ENCODE assay signal across 21 cellular contexts in genomic region chr13:80297094-80297493, GRCh38. TPM values are rescaled to one million over a fixed set of nuclear protein-coding genes. Genes with fewer than 3 reads are reported as not detected.
DNase-seq lines count a peak whose midpoint lies in the region; ATAC-seq and TF ChIP-seq lines count a peak whose summit lies in the region.
"Had no signal": no experiment of that assay in that cellular context is flagged by ENCODE, and none has a peak within 500 bp of the region (broad histone marks: within the 10 kb centered on the region; RNA-seq: fewer than 3 reads in every experiment).

No MANE protein-coding gene starts in this region.

- TF ChIP-seq CTCF in endodermal cell (conservative IDR thresholded peaks at IDR 0.05) (no peak), sigmoid colon (IDR thresholded peaks at IDR 0.05) (no peak)

- intact Hi-C loops in activated CD4-positive, alpha-beta T cell treated with anti-CD3 and anti-CD28 coated beads, Interleukin-2, amount 10 ng/mL, durations not matched to agents 24 days and 14 days (cut with micrococcal nuclease): no loop called here
- intact Hi-C loops in sigmoid colon (cut with DNase I): no loop called here

- H3K9me3 Mint-ChIP-seq in activated CD4-positive, alpha-beta T cell treated with anti-CD3 and anti-CD28 coated beads, Interleukin-2, amount 10 ng/mL, durations not matched to agents 24 days and 14 days: no peaks in the 10 kb centered on the region
- H3K9me3 Mint-ChIP-seq in endodermal cell: no peaks in the 10 kb centered on the region
- H3K9me3 Mint-ChIP-seq: naive B cell had no signal

- peak; percentile 46 for ATAC-seq in left lobe of liver
- no peak for ATAC-seq in GM19324 (IDR thresholded peaks at IDR 0.05; ENCODE audit: low FRiP score, unreplicated experiment)
- ATAC-seq in HG02678 (IDR thresholded peaks at IDR 0.05; ENCODE audit: unreplicated experiment): no peak
- ATAC-seq: gastroesophageal sphincter, HCT116, T-cell had no signal

- no peak overlapping the region for H3K9ac ChIP-seq in endodermal cell (ENCODE audit: extremely low read depth, low read length, poor library complexity, severe bottlenecking)
- H3K9ac ChIP-seq: KMS-11 had no signal

- no peaks in the 10 kb centered on the region for H3K4me1 Mint-ChIP-seq in activated CD4-positive, alpha-beta T cell treated with anti-CD3 and anti-CD28 coated beads, Interleukin-2, amount 10 ng/mL, durations not matched to agents 24 days and 14 days
- H3K4me1 Mint-ChIP-seq in endodermal cell: peaks cover 17% of the 10 kb centered on the region
- H3K4me1 Mint-ChIP-seq: T-cell had no signal

- peak; percentile 16 for DNase-seq in activated CD4-positive, alpha-beta T cell treated with anti-CD3 and anti-CD28 coated beads, Interleukin-2, amount 10 ng/mL, durations not matched to agents 24 days and 14 days
- no peak for DNase-seq in activated CD4-positive, alpha-beta T cell treated with anti-CD3 and anti-CD28 coated beads for 1 hour
- DNase-seq in endodermal cell (peak; percentile 57), left lobe of liver (ENCODE audit: low spot score) (no peak), sigmoid colon (no peak), DMS79 treated with DMSO at 0.1 percent for 48 hours (lab: John Stamatoyannopoulos, UW) (no peak)
- DNase-seq: activated CD4-positive, alpha-beta T cell treated with anti-CD3 and anti-CD28 coated beads, Interleukin-2, amount 50 U/mL, for 48 hours; naive B cell; NCI-H1105; NCI-H2081 treated with DMSO at 0.1 percent for 48 hours; NCI-H510A treated with DMSO at 0.1 percent for 48 hours; posterior cingulate gyrus; stimulated activated CD4-positive, alpha-beta T cell treated with anti-CD3 and anti-CD28 coated beads, Interleukin-2, amount 100 ng/mL, for 48 hours; T-cell had no signal

- H3K36me3 Mint-ChIP-seq in activated CD4-positive, alpha-beta T cell treated with anti-CD3 and anti-CD28 coated beads, Interleukin-2, amount 10 ng/mL, durations not matched to agents 24 days and 14 days (ENCODE audit: low read depth): no peaks in the 10 kb centered on the region
- H3K36me3 Mint-ChIP-seq in endodermal cell (ENCODE audit: low read depth): peaks cover 6% of the 10 kb centered on the region
- H3K36me3 Mint-ChIP-seq: naive B cell, T-cell had no signal

- peak overlapping the region; percentile 64 for H3K27ac ChIP-seq in endodermal cell (ENCODE audit: low read depth, low read length)
- no peak overlapping the region for H3K27ac ChIP-seq in sigmoid colon
- H3K27ac ChIP-seq: cardiac muscle cell, gastroesophageal sphincter, KMS-11 had no signal

- H3K4me3 ChIP-seq in endodermal cell (ENCODE audit: low read length) (no peak overlapping the region), sigmoid colon (no peak overlapping the region)
- H3K4me3 ChIP-seq: cardiac muscle cell, gastroesophageal sphincter had no signal

- H3K9me3 ChIP-seq in endodermal cell (ENCODE audit: control insufficient read depth, low read length): no peaks in the 10 kb centered on the region
- no peaks in the 10 kb centered on the region for H3K9me3 ChIP-seq in sigmoid colon
- H3K9me3 ChIP-seq: gastroesophageal sphincter had no signal

- TF ChIP-seq EP300 in sigmoid colon (IDR thresholded peaks at IDR 0.05): no peak

- H3K4me1 ChIP-seq in endodermal cell (ENCODE audit: control insufficient read depth, insufficient read depth, low read length) (peaks cover 9% of the 10 kb centered on the region), sigmoid colon (no peaks in the 10 kb centered on the region)
- H3K4me1 ChIP-seq: gastroesophageal sphincter had no signal

- H3K27me3 ChIP-seq in endodermal cell (ENCODE audit: control insufficient read depth, insufficient read depth, low read length, poor library complexity, severe bottlenecking) (peaks cover 8% of the 10 kb centered on the region), sigmoid colon (no peaks in the 10 kb centered on the region)
- H3K27me3 ChIP-seq: cardiac muscle cell, gastroesophageal sphincter had no signal

- H3K27me3 Mint-ChIP-seq in activated CD4-positive, alpha-beta T cell treated with anti-CD3 and anti-CD28 coated beads, Interleukin-2, amount 10 ng/mL, durations not matched to agents 24 days and 14 days: no peaks in the 10 kb centered on the region
- H3K27me3 Mint-ChIP-seq in endodermal cell (ENCODE audit: insufficient read depth): no peaks in the 10 kb centered on the region
- H3K27me3 Mint-ChIP-seq: B cell, naive B cell, T-cell had no signal

- H3K4me3 Mint-ChIP-seq in activated CD4-positive, alpha-beta T cell treated with anti-CD3 and anti-CD28 coated beads, Interleukin-2, amount 10 ng/mL, durations not matched to agents 24 days and 14 days: no peak overlapping the region
- H3K4me3 Mint-ChIP-seq in endodermal cell: no peak overlapping the region
- H3K4me3 Mint-ChIP-seq: B cell, naive B cell, T-cell had no signal

- no peak for TF ChIP-seq POLR2A in sigmoid colon (IDR thresholded peaks at IDR 0.05)

- H3K27ac Mint-ChIP-seq in activated CD4-positive, alpha-beta T cell treated with anti-CD3 and anti-CD28 coated beads, Interleukin-2, amount 10 ng/mL, durations not matched to agents 24 days and 14 days: no peak overlapping the region
- peak overlapping the region; percentile 71 for H3K27ac Mint-ChIP-seq in endodermal cell
- H3K27ac Mint-ChIP-seq: B cell, T-cell had no signal

- no peaks in the 10 kb centered on the region for H3K36me3 ChIP-seq in endodermal cell (ENCODE audit: control insufficient read depth, insufficient read depth, low read length)
- H3K36me3 ChIP-seq in sigmoid colon: no peaks in the 10 kb centered on the region
- H3K36me3 ChIP-seq: cardiac muscle cell, gastroesophageal sphincter had no signal

RNA-seq across cellular contexts. Expression of gene SPRY2, which starts 43.8 kb away (rescaled TPM):
- 0.21 TPM in 1 of 2 replicates, not detected in the other for total RNA-seq in activated CD4-positive, alpha-beta T cell treated with anti-CD3 and anti-CD28 coated beads, Interleukin-2, amount 10 ng/mL, durations not matched to agents 24 days and 14 days
- 10 to 100 TPM; 87.7 to 96.9 TPM for total RNA-seq in endodermal cell
- 92.3 TPM for polyA plus RNA-seq in endodermal cell (2013, experiment 1 of 2)
- polyA plus RNA-seq in endodermal cell (2013, experiment 2 of 2): 111 TPM
- total RNA-seq in left lobe of liver: 11.3 TPM
- total RNA-seq in sigmoid colon: 10 to 100 TPM; 32.3 to 74.2 (median 47.6) TPM
- polyA plus RNA-seq in sigmoid colon: 10 to 100 TPM; 27.7 to 48.0 (median 33.1) TPM

Comparison
In these comparisons a context has a peak if more than half of its experiments do, and no peak if none do; other contexts are left out.
1. DNase-seq: peak in activated CD4-positive, alpha-beta T cell treated with anti-CD3 and anti-CD28 coated beads, Interleukin-2, amount 10 ng/mL, durations not matched to agents 24 days and 14 days (single experiment) and endodermal cell (single experiment); none in activated CD4-positive, alpha-beta T cell treated with anti-CD3 and anti-CD28 coated beads for 1 hour (single experiment), left lobe of liver (single experiment), sigmoid colon (single experiment) and DMS79 treated with DMSO at 0.1 percent for 48 hours (single experiment).
2. RNA of gene SPRY2, which starts 43.8 kb away (total RNA-seq): 87.7 to 96.9 TPM in endodermal cell, 32.3 to 74.2 TPM in sigmoid colon and 11.3 TPM in left lobe of liver (single experiment); 0.21 TPM in activated CD4-positive, alpha-beta T cell treated with anti-CD3 and anti-CD28 coated beads, Interleukin-2, amount 10 ng/mL, durations not matched to agents 24 days and 14 days; every median in the first group is over 10 times any median in the second.